15 cellular contexts compared by ENCODE assay signal in genomic region chr14:102693006-102693755, GRCh38.
DNase-seq lines count a peak whose midpoint lies in the region; ATAC-seq, FAIRE-seq and TF ChIP-seq lines count a peak whose summit lies in the region.
"Had no signal": no experiment of that assay in that cellular context is flagged by ENCODE, and none has a peak within 500 bp of the region (broad histone marks: within the 10 kb centered on the region; RNA-seq: fewer than 3 reads in every experiment).

No MANE protein-coding gene starts in this region.

- POLR2A ChIA-PET in T-cell (lab: Charles Lee): interaction anchor here (0.7 kb wide), 3 partner anchors 13 to 623 kb away, joined by 3 to 5 read pairs (median 4); no protein-coding TSS in a partner anchor

- peak overlapping the region; percentile 0 to 23 for H3K27ac Mint-ChIP-seq in T-cell
- H3K27ac Mint-ChIP-seq: B cell; stimulated activated effector memory CD8-positive, alpha-beta T cell treated with anti-CD3 and anti-CD28 coated beads, Interleukin-12 subunit alpha, Interleukin-12 subunit beta, amount 100 ng/mL, for 72 hours had no signal

- no peaks in the 10 kb centered on the region for H3K27me3 Mint-ChIP-seq in T-cell
- H3K27me3 Mint-ChIP-seq: B cell had no signal

- DNase-seq in H7 (peak; percentile 50), T-cell (no peak), left lung (no peak), medulla oblongata (ENCODE audit: extremely low spot score) (no peak), HTR-8/SVneo (ENCODE audit: insufficient read length, low spot score) (no peak), H4 (ENCODE audit: low spot score) (no peak)
- DNase-seq in activated CD8-positive, alpha-beta memory T cell treated with anti-CD3 and anti-CD28 coated beads, Interleukin-2, amount 50 U/mL, for 4 hours: no peak
- DNase-seq: activated naive CD4-positive, alpha-beta T cell treated with anti-CD3 and anti-CD28 coated beads, Interleukin-2, amount 50 U/mL, for 16 hours; stimulated activated CD4-positive, alpha-beta T cell treated with anti-CD3 and anti-CD28 coated beads, Interleukin-4, amount 100 ng/mL, for 4 hours had no signal

- H3K9ac ChIP-seq in BLaER1 treated with 17β-estradiol and CSF1 and Interleukin-3, amounts not matched to agents 10 nM and 100 nM: peak overlapping the region in 4 of 11 experiments; percentile 9 to 40 (median 12); a peak in 2 of 22 replicates

- TF ChIP-seq CTCF in left lung (IDR thresholded peaks at IDR 0.05): no peak

- H3K4me1 Mint-ChIP-seq in T-cell: peaks cover 29 to 41% (median 34%) of the 10 kb centered on the region in 3 donors

- H3K9me3 Mint-ChIP-seq in T-cell: no peaks in the 10 kb centered on the region
- H3K9me3 Mint-ChIP-seq: stimulated activated effector memory CD8-positive, alpha-beta T cell treated with anti-CD3 and anti-CD28 coated beads, Interleukin-12 subunit alpha, Interleukin-12 subunit beta, amount 100 ng/mL, for 72 hours had no signal

- ATAC-seq in T-cell (replicated peaks in 1 of 4): no peak
- peak; percentile 65 for ATAC-seq in left lung
- ATAC-seq: stimulated activated effector memory CD8-positive, alpha-beta T cell treated with anti-CD3 and anti-CD28 coated beads, Interleukin-12 subunit alpha, Interleukin-12 subunit beta, amount 100 ng/mL, for 72 hours had no signal

- FAIRE-seq in HTR-8/SVneo (lab: Jason Lieb, UNC): no peak
- FAIRE-seq: GM12891 had no signal

- peak overlapping the region; percentile 30 to 75 (median 59) for H3K4me2 ChIP-seq in BLaER1 treated with 17β-estradiol and CSF1 and Interleukin-3, amounts not matched to agents 10 nM and 100 nM

- H3K4me1 ChIP-seq in BLaER1 treated with 17β-estradiol and CSF1 and Interleukin-3, amounts not matched to agents 10 nM and 100 nM: peaks cover 71 to 92% (median 89%) of the 10 kb centered on the region in 10 experiments
- H3K4me1 ChIP-seq in left lung: peaks cover 0 to 73% of the 10 kb centered on the region in 2 donors

- CTCF ChIA-PET in T-cell (lab: Charles Lee): interaction anchor here (0.5 to 2.0 kb wide), 11 partner anchors 8 to 602 kb away, joined by 3 to 10 read pairs (median 3); no protein-coding TSS in a partner anchor

- no peaks in the 10 kb centered on the region for H3K27me3 ChIP-seq in BLaER1 treated with 17β-estradiol and CSF1 and Interleukin-3, amounts not matched to agents 10 nM and 100 nM
- no peaks in the 10 kb centered on the region for H3K27me3 ChIP-seq in H7 (ENCODE audit: control insufficient read depth, insufficient read depth, low read length)
- H3K27me3 ChIP-seq in left lung: no peaks in the 10 kb centered on the region
- H3K27me3 ChIP-seq: right atrium auricular region, vagina had no signal

- H3K27ac ChIP-seq in BLaER1 treated with 17β-estradiol and CSF1 and Interleukin-3, amounts not matched to agents 10 nM and 100 nM: peak overlapping the region in 4 of 11 experiments; percentile 8 to 27 (median 22); a peak in 4 of 22 replicates
- H3K27ac ChIP-seq in left lung: peak overlapping the region in 1 of 2 donors; percentile 35
- H3K27ac ChIP-seq: right atrium auricular region, vagina had no signal

- H3K4me3 ChIP-seq in BLaER1 treated with 17β-estradiol and CSF1 and Interleukin-3, amounts not matched to agents 10 nM and 100 nM: no peak overlapping the region
- H3K4me3 ChIP-seq in H7 (ENCODE audit: insufficient read depth, low read depth, low read length): no peak overlapping the region
- no peak overlapping the region for H3K4me3 ChIP-seq in left lung
- H3K4me3 ChIP-seq: right atrium auricular region, vagina had no signal

- no peak overlapping the region for H3K4me3 Mint-ChIP-seq in T-cell
- H3K4me3 Mint-ChIP-seq: B cell; stimulated activated effector memory CD8-positive, alpha-beta T cell treated with anti-CD3 and anti-CD28 coated beads, Interleukin-12 subunit alpha, Interleukin-12 subunit beta, amount 100 ng/mL, for 72 hours had no signal

- intact Hi-C loops in left lung (cut with DNase I): no loop called here

- peaks cover 0 to 6% (median 0%) of the 10 kb centered on the region in 11 experiments; a peak in 2 of 22 replicates for H3K9me3 ChIP-seq in BLaER1 treated with 17β-estradiol and CSF1 and Interleukin-3, amounts not matched to agents 10 nM and 100 nM (replicated peaks in 1 of 11)
- H3K9me3 ChIP-seq in left lung: no peaks in the 10 kb centered on the region
- H3K9me3 ChIP-seq: right atrium auricular region, vagina had no signal

- no peaks in the 10 kb centered on the region for H3K36me3 Mint-ChIP-seq in T-cell
- H3K36me3 Mint-ChIP-seq: stimulated activated effector memory CD8-positive, alpha-beta T cell treated with anti-CD3 and anti-CD28 coated beads, Interleukin-12 subunit alpha, Interleukin-12 subunit beta, amount 100 ng/mL, for 72 hours had no signal

- H3K36me3 ChIP-seq in BLaER1 treated with 17β-estradiol and CSF1 and Interleukin-3, amounts not matched to agents 10 nM and 100 nM: peaks cover 4 to 37% (median 21%) of the 10 kb centered on the region in 11 experiments; a peak in 21 of 22 replicates
- H3K36me3 ChIP-seq in H7 (replicated peaks; ENCODE audit: control insufficient read depth, insufficient read depth, low read length) (no peaks in the 10 kb centered on the region), left lung (no peaks in the 10 kb centered on the region)
- H3K36me3 ChIP-seq: right atrium auricular region, vagina had no signal

- peaks cover 99 to 100% (median 100%) of the 10 kb centered on the region in 11 experiments for H4K20me1 ChIP-seq in BLaER1 treated with 17β-estradiol and CSF1 and Interleukin-3, amounts not matched to agents 10 nM and 100 nM
